9 cellular contexts compared by ENCODE assay signal in the genomic region with DNA sequence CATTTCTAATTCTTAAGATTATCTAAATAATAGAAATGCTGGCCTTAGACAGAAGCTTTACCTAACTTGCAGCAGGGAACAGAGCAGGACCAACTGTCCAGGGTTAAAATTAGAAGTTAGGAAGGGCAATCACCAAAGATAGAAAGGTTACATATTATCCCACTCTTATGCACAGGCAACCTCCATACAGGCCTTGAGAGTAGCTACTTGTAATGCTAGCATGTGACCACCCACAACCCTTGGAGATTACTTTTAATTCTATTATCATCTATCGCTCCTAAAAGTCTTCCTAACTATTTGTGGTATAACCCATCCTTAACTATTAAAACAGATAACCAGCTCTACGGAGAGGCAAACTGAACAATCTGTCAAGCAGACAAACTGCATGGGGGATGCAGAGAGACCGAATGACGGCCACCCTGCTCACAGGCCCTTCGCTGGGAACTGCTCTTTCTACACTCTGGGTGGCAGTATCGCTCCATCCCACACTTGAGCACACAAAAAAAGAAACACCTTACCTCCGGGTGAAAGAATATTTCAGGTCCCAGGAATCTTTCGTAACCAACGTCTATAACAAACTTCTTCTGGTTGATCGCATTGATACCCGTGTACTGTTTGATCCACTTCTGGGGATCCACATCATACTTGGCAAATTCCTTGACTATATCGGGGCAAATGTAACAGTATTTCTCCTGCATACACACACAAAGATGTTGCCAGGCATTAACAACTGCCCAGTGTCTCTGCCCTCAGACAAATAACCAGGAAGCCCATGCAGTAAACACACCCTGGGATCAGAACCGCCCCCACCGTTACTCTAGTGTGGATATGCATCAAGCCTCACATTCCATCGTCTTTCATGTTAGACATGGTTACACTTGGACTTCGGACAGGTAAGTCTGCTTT. TPM values are rescaled to one million over a fixed set of nuclear protein-coding genes. Genes with fewer than 3 reads are reported as not detected.
DNase-seq lines count a peak whose midpoint lies in the region; ATAC-seq, FAIRE-seq and TF ChIP-seq lines count a peak whose summit lies in the region.
"Not testable (repeated sequence)": the region's sequence is repeated elsewhere in the genome, so short reads cannot be mapped to it uniquely, and the experiment has no call there.
"Had no signal": no experiment of that assay in that cellular context is flagged by ENCODE, and none has a peak within 500 bp of the region (broad histone marks: within the 10 kb centered on the region; RNA-seq: fewer than 3 reads in every experiment).

No MANE protein-coding gene starts in this region.

- POLR2A ChIA-PET in GM10248 (lab: Yijun Ruan, JAX); activated B cell treated with CpG ODN at 0.5 μM for 24 hours (lab: Charles Lee): not testable (repeated sequence)
- POLR2A ChIA-PET in K562 (lab: Yijun Ruan, JAX): interaction anchor here (0.6 kb wide), 1 partner anchor 721 kb away, joined by 3 read pairs; no protein-coding TSS in a partner anchor

- 17% methylated on average over 14 of the region's 16 CpGs for WGBS in K562 (ENCODE audit: insufficient coverage, low coverage, missing lambda C conversion rate)

- H3K4me1 ChIP-seq in K562 (replicated peaks in 1 of 2; ENCODE audit: control insufficient read depth in 2 of 2, insufficient read depth in 2 of 2, low read length in 2 of 2); uterus: not testable (repeated sequence)

- ATAC-seq in HG03095 (IDR thresholded peaks at IDR 0.05; ENCODE audit: unreplicated experiment) (peak; percentile 63), activated B cell treated with CpG ODN at 0.5 μM for 24 hours (ENCODE audit: low read depth) (peak; percentile 75), K562 (peak; percentile 93), left cardiac atrium (peak; percentile 87 to 97), omental fat pad (ENCODE audit: low FRiP score) (peak; percentile 86)

- H3K27ac ChIP-seq in K562 (ENCODE audit: extremely low read depth, low read depth, low read length); uterus: not testable (repeated sequence)

- not testable (repeated sequence) for H3K9me3 Mint-ChIP-seq in activated B cell treated with CpG ODN at 0.5 μM for 24 hours

- TF ChIP-seq EP300 in K562 (IDR thresholded peaks at IDR 0.05; ENCODE audit: low read length): not testable (repeated sequence)

- H3K36me3 ChIP-seq in K562 (ENCODE audit: control insufficient read depth, insufficient read depth, low read length); uterus: not testable (repeated sequence)

- not testable (repeated sequence) for H3K27ac Mint-ChIP-seq in activated B cell treated with CpG ODN at 0.5 μM for 24 hours

- in situ Hi-C loops in K562 (cut with MboI): loop anchor here (5.0 to 25.0 kb wide), 3 partner anchors 36 to 476 kb away; a partner anchor contains a TSS

- not testable (repeated sequence) for H3K9me1 ChIP-seq in K562 (ENCODE audit: control insufficient read depth, insufficient read depth, low read length)

- BruUV-seq in K562 (replicated peaks; lab: Mats Ljungman, UMichigan): not testable (repeated sequence)

- not testable (repeated sequence) for H4K20me1 ChIP-seq in K562 (replicated peaks; ENCODE audit: control insufficient read depth, insufficient read depth, low read length)

- FAIRE-seq in K562 (lab: Jason Lieb, UNC): peak; percentile 91

- not testable (repeated sequence) for TF ChIP-seq POLR2A in K562 (conservative IDR thresholded peaks at IDR 0.05); uterus (IDR thresholded peaks at IDR 0.05)

- not testable (repeated sequence) for H3K27me3 Mint-ChIP-seq in activated B cell treated with CpG ODN at 0.5 μM for 24 hours

- intact Hi-C loops in activated B cell treated with CpG ODN at 0.5 μM for 24 hours (cut with micrococcal nuclease): loop anchor here (1.0 to 10.0 kb wide), 3 partner anchors 135 to 699 kb away; no protein-coding TSS in a partner anchor
- intact Hi-C loops in K562 (cut with micrococcal nuclease): loop anchor here (1.0 to 5.0 kb wide), 4 partner anchors 37 to 471 kb away; a partner anchor contains a TSS
- intact Hi-C loops in left cardiac atrium (cut with DNase I); uterus (cut with DNase I; ENCODE audit: low total_unique reads): not testable (repeated sequence)

- H3K27me3 ChIP-seq in K562 (ENCODE audit: control insufficient read depth in 2 of 2, insufficient read depth in 2 of 2, low read length in 2 of 2); uterus: not testable (repeated sequence)

- not testable (repeated sequence) for H3K4me1 Mint-ChIP-seq in activated B cell treated with CpG ODN at 0.5 μM for 24 hours

- peak; percentile 42 for TF ChIP-seq CTCF in GM10248 (IDR thresholded peaks at IDR 0.05; ENCODE audit: control extremely low read depth, extremely low read depth, low read depth, missing control alignments)
- not testable (repeated sequence) for TF ChIP-seq CTCF in activated B cell treated with CpG ODN at 0.5 μM for 24 hours (IDR thresholded peaks at IDR 0.05); omental fat pad (IDR thresholded peaks at IDR 0.05)
- TF ChIP-seq CTCF in K562 (IDR thresholded peaks at IDR 0.05 in 2 of 3, conservative IDR thresholded peaks at IDR 0.05 in 1 of 3; ENCODE audit: insufficient read depth in 2 of 3, low read depth in 1 of 3, low read length in 3 of 3): peak; percentile 66 to 72 (median 67)
- TF ChIP-seq CTCF in uterus (IDR thresholded peaks at IDR 0.05): peak; percentile 45 to 76 (median 65)

- not testable (repeated sequence) for H3K4me3 Mint-ChIP-seq in activated B cell treated with CpG ODN at 0.5 μM for 24 hours

- CTCF ChIA-PET in GM10248 (lab: Yijun Ruan, JAX): interaction anchor here (0.6 to 1.8 kb wide), 7 partner anchors 60 to 703 kb away, joined by 3 to 7 read pairs (median 3); no protein-coding TSS in a partner anchor
- CTCF ChIA-PET in activated B cell treated with CpG ODN at 0.5 μM for 24 hours (lab: Charles Lee): interaction anchor here (1.2 to 1.5 kb wide), 3 partner anchors 37 to 469 kb away, joined by 3 to 4 read pairs (median 3); a partner anchor contains a TSS
- CTCF ChIA-PET in K562 (lab: Yijun Ruan, JAX; ENCODE audit: low intra/inter-chr PET ratio): interaction anchor here (0.6 to 1.4 kb wide), 5 partner anchors 37 to 471 kb away, joined by 3 to 14 read pairs (median 3); a partner anchor contains a TSS

- not testable (repeated sequence) for H3K9ac ChIP-seq in K562 (ENCODE audit: insufficient read depth in 1 of 2, low read depth in 2 of 2, low read length in 2 of 2)

- not testable (repeated sequence) for H3K36me3 Mint-ChIP-seq in activated B cell treated with CpG ODN at 0.5 μM for 24 hours (ENCODE audit: low read depth)

- H2AFZ ChIP-seq in K562 (ENCODE audit: low read depth, low read length): not testable (repeated sequence)

- TF ChIP-seq RAD21 in K562 (CRISPR knock-in tag; conservative IDR thresholded peaks at IDR 0.05 in 1 of 2, IDR thresholded peaks at IDR 0.05 in 1 of 2): peak; percentile 94 to 96

- H3K4me3 ChIP-seq in K562, uterus: not testable (repeated sequence)

- not testable (repeated sequence) for H3K4me2 ChIP-seq in K562 (ENCODE audit: insufficient read depth, low read length)

- DNase-seq in GM10248 (ENCODE audit: extremely low spot score); activated B cell treated with CpG ODN at 0.5 μM for 24 hours; left cardiac atrium; omental fat pad (ENCODE audit: low spot score): not testable (repeated sequence)
- DNase-seq in NCI-H2171 (lab: John Stamatoyannopoulos, UW) (peak; percentile 16), K562 (ENCODE audit: extremely low read depth in 1 of 4, low spot score in 3 of 4) (peak in 1 of 4 experiments; percentile 52), uterus (peak; percentile 25 to 27)

- H3K9me3 ChIP-seq in K562 (replicated peaks; ENCODE audit: control insufficient read depth, insufficient read depth, low read depth, low read length); uterus: not testable (repeated sequence)

- not testable (repeated sequence) for H3K79me2 ChIP-seq in K562 (ENCODE audit: control insufficient read depth, insufficient read depth, low read length)

RNA-seq across cellular contexts. Expression of a gene that starts 37.1 kb away (rescaled TPM):
- total RNA-seq in activated B cell treated with CpG ODN at 0.5 μM for 24 hours (10.7 and 11.0 TPM in 2 replicates), K562 (2014; rRNA removed) (55.2 and 67.6 TPM in 2 replicates), K562 (2014; rRNA removed; fragmentation: Illumina TruSeq; extraction: Trizol) (16.8 and 18.7 TPM in 2 replicates), K562 (2015; rRNA removed; fragmentation: Illumina TruSeq; extraction: Trizol) (35.2 and 37.8 TPM in 2 replicates), K562 (2021) (49.5 and 50.6 TPM in 2 replicates), left cardiac atrium (1 to 10 TPM; 4.3 to 5.7 TPM), omental fat pad (10 to 100 TPM in 1 of 4 donors, 1 to 10 TPM in 3; 3.2 to 13.4 (median 8.6) TPM), uterus (10 to 100 TPM in 3 of 4 donors, 1 to 10 TPM in 1; 5.9 to 41.2 (median 15.3) TPM)
- 114 and 182 TPM in 2 replicates for total RNA-seq in K562 (2011; cell fraction: chromatin; rRNA removed; ENCODE audit: low replicate concordance)
- total RNA-seq in K562 (2011; cell fraction: nucleolus; rRNA removed): 129 and 134 TPM in 2 replicates
- total RNA-seq in K562 (2011; cell fraction: nucleoplasm; rRNA removed): 113 and 123 TPM in 2 replicates
- polyA plus RNA-seq in K562 (2011; rRNA removed) (54.3 and 76.9 TPM in 2 replicates), K562 (2014; fragmentation: Illumina TruSeq; extraction: Trizol) (18.4 and 35.6 TPM in 2 replicates), K562 (2014; fragmentation: Nextera tagmentation; extraction: Ambion mirVana) (1 to 10 TPM; 1.3 to 1.7 TPM), K562 (2014; rRNA removed) (42.0 and 46.5 TPM in 2 replicates)
- 138 and 194 TPM in 2 replicates for polyA plus RNA-seq in K562 (2011; cell fraction: cytosol; rRNA removed)
- 125 and 205 TPM in 2 replicates for polyA plus RNA-seq in K562 (2011; cell fraction: nucleus; rRNA removed)
- polyA plus RNA-seq in K562 (2012): 81.4 and 86.4 TPM in 2 replicates
- 44.8 and 55.6 TPM in 2 replicates for polyA minus RNA-seq in K562 (2011; rRNA and poly(A)+ RNA removed)
- polyA minus RNA-seq in K562 (2011; cell fraction: cytosol; rRNA and poly(A)+ RNA removed): 94.8 and 130 TPM in 2 replicates
- 89.0 and 106 TPM in 2 replicates for polyA minus RNA-seq in K562 (2011; cell fraction: nucleus; rRNA and poly(A)+ RNA removed)

RNA-seq across cellular contexts. Expression of a gene that starts 37.2 kb away (rescaled TPM):
- total RNA-seq in activated B cell treated with CpG ODN at 0.5 μM for 24 hours (10.1 and 14.3 TPM in 2 replicates), K562 (2014; rRNA removed) (12.1 and 12.9 TPM in 2 replicates), K562 (2014; rRNA removed; fragmentation: Illumina TruSeq; extraction: Trizol) (14.2 and 16.9 TPM in 2 replicates), K562 (2015; rRNA removed; fragmentation: Illumina TruSeq; extraction: Trizol) (14.8 and 16.8 TPM in 2 replicates), K562 (2021) (10.0 and 10.8 TPM in 2 replicates), left cardiac atrium (1 to 10 TPM; 3.7 to 4.9 TPM), omental fat pad (10 to 100 TPM in 1 of 4 donors, 1 to 10 TPM in 3; 1.1 to 12.9 (median 4.9) TPM), uterus (10 to 100 TPM in 2 of 4 donors, 1 to 10 TPM in 2; 2.6 to 13.1 (median 10.3) TPM)
- 118 and 124 TPM in 2 replicates for total RNA-seq in K562 (2011; cell fraction: chromatin; rRNA removed; ENCODE audit: low replicate concordance)
- total RNA-seq in K562 (2011; cell fraction: nucleolus; rRNA removed): 77.7 and 87.2 TPM in 2 replicates
- total RNA-seq in K562 (2011; cell fraction: nucleoplasm; rRNA removed): 81.8 and 110 TPM in 2 replicates
- polyA plus RNA-seq in K562 (2011; rRNA removed) (28.1 and 35.4 TPM in 2 replicates), K562 (2014; fragmentation: Illumina TruSeq; extraction: Trizol) (12.2 and 13.4 TPM in 2 replicates), K562 (2014; fragmentation: Nextera tagmentation; extraction: Ambion mirVana) (10 to 100 TPM in 1 of 2 experiments, 1 to 10 TPM in 1; 9.0 to 13.3 TPM), K562 (2014; rRNA removed) (14.9 and 16.9 TPM in 2 replicates)
- polyA plus RNA-seq in K562 (2011; cell fraction: cytosol; rRNA removed): 13.0 and 26.1 TPM in 2 replicates
- 30.3 and 45.3 TPM in 2 replicates for polyA plus RNA-seq in K562 (2011; cell fraction: nucleus; rRNA removed)
- 13.2 and 18.9 TPM in 2 replicates for polyA plus RNA-seq in K562 (2012)
- polyA minus RNA-seq in K562 (2011; rRNA and poly(A)+ RNA removed): 61.6 and 72.6 TPM in 2 replicates
- 16.9 and 22.1 TPM in 2 replicates for polyA minus RNA-seq in K562 (2011; cell fraction: cytosol; rRNA and poly(A)+ RNA removed)
- 75.1 and 126 TPM in 2 replicates for polyA minus RNA-seq in K562 (2011; cell fraction: nucleus; rRNA and poly(A)+ RNA removed)
- total RNA-seq: NCI-H460 had no signal

RNA-seq across cellular contexts. Expression of a gene that starts 55.3 kb away (rescaled TPM):
- total RNA-seq in activated B cell treated with CpG ODN at 0.5 μM for 24 hours: not detected in 2 replicates
- total RNA-seq in K562 (2011; cell fraction: chromatin; rRNA removed; ENCODE audit: low replicate concordance): not detected in 2 replicates
- total RNA-seq in K562 (2011; cell fraction: nucleolus; rRNA removed): not detected in 2 replicates
- not detected in 2 replicates for total RNA-seq in K562 (2011; cell fraction: nucleoplasm; rRNA removed)
- total RNA-seq in K562 (2014; rRNA removed): not detected in 2 replicates
- total RNA-seq in K562 (2014; rRNA removed; fragmentation: Illumina TruSeq; extraction: Trizol): not detected in 2 replicates
- not detected in 2 replicates for total RNA-seq in K562 (2015; rRNA removed; fragmentation: Illumina TruSeq; extraction: Trizol)
- total RNA-seq in K562 (2021): 1.7 and 1.8 TPM in 2 replicates
- 0.11 TPM in 1 of 2 replicates, not detected in the other for polyA plus RNA-seq in K562 (2011; rRNA removed)
- 0.51 and 0.55 TPM in 2 replicates for polyA plus RNA-seq in K562 (2011; cell fraction: cytosol; rRNA removed)
- polyA plus RNA-seq in K562 (2011; cell fraction: nucleus; rRNA removed): 0.13 and 0.26 TPM in 2 replicates
- 0.21 and 0.33 TPM in 2 replicates for polyA plus RNA-seq in K562 (2012)
- not detected in 2 replicates for polyA plus RNA-seq in K562 (2014; fragmentation: Illumina TruSeq; extraction: Trizol)
- not detected for polyA plus RNA-seq in K562 (2014; fragmentation: Nextera tagmentation; extraction: Ambion mirVana)
- polyA plus RNA-seq in K562 (2014; rRNA removed): 0.23 TPM in 1 of 2 replicates, not detected in the other
- not detected in 2 replicates for polyA minus RNA-seq in K562 (2011; rRNA and poly(A)+ RNA removed)
- not detected in 2 replicates for polyA minus RNA-seq in K562 (2011; cell fraction: cytosol; rRNA and poly(A)+ RNA removed)
- polyA minus RNA-seq in K562 (2011; cell fraction: nucleus; rRNA and poly(A)+ RNA removed): not detected in 2 replicates
- total RNA-seq in left cardiac atrium: 100 to 1,000 TPM in 1 of 2 donors, 10 to 100 TPM in 1; 86.4 to 178 TPM
- 100 to 1,000 TPM in 3 of 4 donors, 10 to 100 TPM in 1; 93.9 to 433 (median 218) TPM for total RNA-seq in omental fat pad
- 100 to 1,000 TPM; 128 to 536 (median 236) TPM for total RNA-seq in uterus
- total RNA-seq: NCI-H460 had no signal

Comparison
In these comparisons a context has a peak if more than half of its experiments do, and no peak if none do; other contexts are left out.
1. RNA of a gene that starts 55.3 kb away (total RNA-seq): 128 to 536 TPM in uterus, 93.9 to 433 TPM in omental fat pad and 86.4 to 178 TPM in left cardiac atrium; not detected in activated B cell treated with CpG ODN at 0.5 μM for 24 hours and 1.7 to 1.8 TPM in K562; every median in the first group is over 10 times any median in the second.
2. Peak in every context shown above with its lines, with median percentiles within 50 percentile points of each other: ATAC-seq.